Comparison of ENCODE assay signal across 1 cellular context in genomic region chr5:41418220-41419031, GRCh38.
A peak's percentile ranks its signal among the peaks of the same experiment; 100 is the strongest.
TF ChIP-seq lines count a peak whose summit lies in the region.

No MANE protein-coding gene starts in this region.

TF ChIP-seq in SK-N-SH treated with all-trans-retinoic acid at 6 μM for 48 hours, 23 proteins besides CTCF, POLR2A, EP300 and RAD21:
- TF ChIP-seq ESRRG (CRISPR knock-in tag; IDR thresholded peaks at IDR 0.05) (no peak), ISL1 (CRISPR knock-in tag; IDR thresholded peaks at IDR 0.05) (0 out of 2 replicates have a peak, but pooled peaks have one; percentile 40), ZNF565 (CRISPR knock-in tag; conservative IDR thresholded peaks at IDR 0.05; ENCODE audit: low read depth) (no peak)
